Comparison of ENCODE assay signal across 8 cellular contexts in the genomic region with DNA sequence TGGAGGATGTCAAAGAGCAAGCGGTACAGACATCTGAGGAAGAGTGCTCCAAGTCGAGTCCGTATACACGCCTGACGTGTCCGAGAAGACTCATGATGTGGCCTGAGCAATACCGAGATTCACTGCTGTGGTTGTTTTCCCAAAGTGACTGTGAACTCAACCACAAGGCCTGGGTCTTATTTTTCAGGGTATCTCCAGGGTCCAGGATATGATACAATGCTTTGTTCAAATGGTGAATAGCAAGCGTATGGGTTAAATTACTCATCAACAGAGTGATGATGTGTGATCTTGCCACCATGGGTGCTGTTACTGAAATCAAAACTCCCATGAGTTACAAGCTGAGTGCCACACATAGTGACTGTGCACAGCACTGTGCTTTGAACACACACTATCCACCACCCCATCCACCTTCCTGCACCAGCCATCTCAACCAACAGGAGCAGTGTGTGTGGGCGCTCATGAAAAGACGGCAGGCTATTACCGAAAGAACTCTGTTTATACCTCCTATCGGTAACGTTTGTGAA.
DNase-seq lines count a peak whose midpoint lies in the region; ATAC-seq and TF ChIP-seq lines count a peak whose summit lies in the region.

No MANE protein-coding gene starts in this region.

- peak; percentile 36 for TF ChIP-seq POLR2A in GM19193 (IDR thresholded peaks at IDR 0.05; ENCODE audit: extremely low read depth, insufficient read depth, insufficient read length)

- DNase-seq in activated T-cell treated with anti-CD3 and anti-CD28 coated beads for 4 hours, result peak; percentile 14
- peak; percentile 44 to 65 for DNase-seq in stimulated activated CD4-positive, alpha-beta T cell treated with anti-CD3 and anti-CD28 coated beads, Interleukin-12 subunit alpha, Interleukin-12 subunit beta, amount 100 ng/mL, for 24 hours (ENCODE audit: low read depth in 2 of 2)
- DNase-seq in Kasumi-1 (lab: John Stamatoyannopoulos, UW), result no peak
- DNase-seq in cerebellum (ENCODE audit: low spot score), result no peak
- DNase-seq in ureter (ENCODE audit: low spot score), result no peak
- no peak for DNase-seq in cortex of kidney (lab: John Stamatoyannopoulos, UW)

- peak; percentile 94 for ATAC-seq in HG03060 (IDR thresholded peaks at IDR 0.05; ENCODE audit: low read depth, unreplicated experiment)

Comparison
In these comparisons a context has a peak if more than half of its experiments do, and no peak if none do; other contexts are left out.
1. DNase-seq: peak in activated T-cell treated with anti-CD3 and anti-CD28 coated beads for 4 hours (single experiment) and stimulated activated CD4-positive, alpha-beta T cell treated with anti-CD3 and anti-CD28 coated beads, Interleukin-12 subunit alpha, Interleukin-12 subunit beta, amount 100 ng/mL, for 24 hours (2 of 2); none in Kasumi-1 (0 of 2), cerebellum (single experiment), ureter (single experiment) and cortex of kidney (single experiment).